Comparison of ENCODE assay signal across 22 cellular contexts in genomic region chr10:61047788-61048560, GRCh38.
A peak's percentile ranks its signal among the peaks of the same experiment; 100 is the strongest.
DNase-seq lines count a peak whose midpoint lies in the region; ATAC-seq and TF ChIP-seq lines count a peak whose summit lies in the region.
"Had no signal": no experiment of that assay in that cellular context is flagged by ENCODE, and none has a peak within 500 bp of the region (broad histone marks: within the 10 kb centered on the region; RNA-seq: fewer than 3 reads in every experiment).

No MANE protein-coding gene starts in this region.

- H3K27ac ChIP-seq in ascending aorta = no peak overlapping the region
- H3K27ac ChIP-seq: BLaER1, KMS-11 had no signal

- no peak overlapping the region for H3K4me3 Mint-ChIP-seq in activated naive CD4-positive, alpha-beta T cell treated with anti-CD3 and anti-CD28 coated beads for 36 hours
- H3K4me3 Mint-ChIP-seq: CD4-positive, alpha-beta T cell; H9 had no signal

- CTCF ChIA-PET in activated naive CD4-positive, alpha-beta T cell treated with anti-CD3 and anti-CD28 coated beads for 36 hours (lab: Charles Lee) = no interaction called here

- intact Hi-C loops in activated naive CD4-positive, alpha-beta T cell treated with anti-CD3 and anti-CD28 coated beads for 36 hours (cut with micrococcal nuclease) = no loop called here
- intact Hi-C loops in ascending aorta (cut with DNase I) = no loop called here

- H3K4me1 ChIP-seq in ascending aorta = no peaks in the 10 kb centered on the region
- H3K4me1 ChIP-seq: BLaER1 had no signal

- no peaks in the 10 kb centered on the region for H3K9me3 ChIP-seq in ascending aorta
- H3K9me3 ChIP-seq: BLaER1 had no signal

- no peaks in the 10 kb centered on the region for H3K4me1 Mint-ChIP-seq in activated naive CD4-positive, alpha-beta T cell treated with anti-CD3 and anti-CD28 coated beads for 36 hours (ENCODE audit: low read depth)

- H3K4me3 ChIP-seq in fibroblast of villous mesenchyme (ENCODE audit: low read depth, low read length) (no peak overlapping the region), ascending aorta (no peak overlapping the region)
- H3K4me3 ChIP-seq: BLaER1 had no signal

- TF ChIP-seq CTCF in fibroblast of villous mesenchyme (IDR thresholded peaks at IDR 0.05; ENCODE audit: insufficient read depth, low read depth, low read length) (no peak), ascending aorta (IDR thresholded peaks at IDR 0.05) (no peak)

- no peaks in the 10 kb centered on the region for H3K27me3 Mint-ChIP-seq in activated naive CD4-positive, alpha-beta T cell treated with anti-CD3 and anti-CD28 coated beads for 36 hours (ENCODE audit: low read depth)
- H3K27me3 Mint-ChIP-seq: CD4-positive, alpha-beta T cell had no signal

- peak; percentile 8 for DNase-seq in A172 (ENCODE audit: low spot score)
- DNase-seq in HPDE6-E6E7 (ENCODE audit: extremely low spot score) = peak; percentile 28
- peak; percentile 1 for DNase-seq in RPMI7951 (ENCODE audit: low read depth)
- peak; percentile 8 for DNase-seq in fibroblast of villous mesenchyme (ENCODE audit: low read depth)
- DNase-seq in activated naive CD4-positive, alpha-beta T cell treated with anti-CD3 and anti-CD28 coated beads for 36 hours = no peak
- DNase-seq in ascending aorta (ENCODE audit: low spot score in 2 of 2) = no peak
- no peak for DNase-seq in LoVo (ENCODE audit: low spot score)
- DNase-seq: 8988T; CD4-positive, alpha-beta T cell; DMS79 treated with DMSO at 0.1 percent for 48 hours; H9; IMR-90; MV-4-11; NCI-H1105; NCI-H2029; NCI-H526 treated with DMSO at 0.1 percent for 48 hours; T-helper 2 cell had no signal

- H3K27ac Mint-ChIP-seq in activated naive CD4-positive, alpha-beta T cell treated with anti-CD3 and anti-CD28 coated beads for 36 hours = no peak overlapping the region
- H3K27ac Mint-ChIP-seq: CD4-positive, alpha-beta T cell had no signal

- H3K9me3 Mint-ChIP-seq in activated naive CD4-positive, alpha-beta T cell treated with anti-CD3 and anti-CD28 coated beads for 36 hours = no peaks in the 10 kb centered on the region
- H3K9me3 Mint-ChIP-seq: CD4-positive, alpha-beta T cell; H9 had no signal

- no peaks in the 10 kb centered on the region for H3K36me3 Mint-ChIP-seq in activated naive CD4-positive, alpha-beta T cell treated with anti-CD3 and anti-CD28 coated beads for 36 hours (ENCODE audit: low read depth)

- H3K36me3 ChIP-seq in ascending aorta = no peaks in the 10 kb centered on the region
- H3K36me3 ChIP-seq: BLaER1 had no signal

- no peak for ATAC-seq in GM18511 (IDR thresholded peaks at IDR 0.05; ENCODE audit: unreplicated experiment)
- ATAC-seq: Panc1, SK-N-SH treated with all-trans-retinoic acid at 6 μM for 48 hours had no signal

- H3K27me3 ChIP-seq in ascending aorta = no peaks in the 10 kb centered on the region
- H3K27me3 ChIP-seq: BLaER1 had no signal

Comparison
In these comparisons a context has a peak if more than half of its experiments do, and no peak if none do; other contexts are left out.
1. DNase-seq: peak in A172 (single experiment), HPDE6-E6E7 (single experiment), RPMI7951 (single experiment) and fibroblast of villous mesenchyme (single experiment); none in activated naive CD4-positive, alpha-beta T cell treated with anti-CD3 and anti-CD28 coated beads for 36 hours (single experiment), ascending aorta (0 of 2) and LoVo (single experiment).